ENCODE assay signal across 19 cellular contexts in genomic region chr2:18055290-18055689, GRCh38.
"Had no signal": no experiment of that assay in that cellular context is flagged by ENCODE, and none has a peak within 500 bp of the region (broad histone marks: within the 10 kb centered on the region; RNA-seq: fewer than 3 reads in every experiment).

No MANE protein-coding gene starts in this region.

- H3K27ac ChIP-seq: colonic mucosa, esophagus muscularis mucosa, lower lobe of right lung, neutrophil, parathyroid adenoma, right lobe of liver, thoracic aorta, tibial nerve, upper lobe of right lung, uterus had no signal

- DNase-seq: colonic mucosa; effector CD8-positive, alpha-beta T cell; endodermal cell; hypothalamus; left ventricle myocardium superior; lower lobe of right lung; natural killer cell; right lobe of liver; small intestine; stimulated activated CD4-positive, alpha-beta T cell treated with anti-CD3 and anti-CD28 coated beads, Interleukin-15, amount 100 ng/mL, for 24 hours; stimulated activated CD4-positive, alpha-beta T cell treated with anti-CD3 and anti-CD28 coated beads, Interleukin-2, amount 100 ng/mL, for 48 hours; stimulated activated naive B cell treated with anti-CD40 and anti-IgM and Interleukin-4, amounts not matched to agents 10 μg/mL and 1 μg/mL and 100 μg/mL, for 72 hours; upper lobe of right lung; uterus had no signal

- H3K4me3 ChIP-seq: colonic mucosa, esophagus muscularis mucosa, lower lobe of right lung, right lobe of liver, thoracic aorta, tibial nerve, upper lobe of right lung, uterus had no signal

- ATAC-seq: left ventricle myocardium superior; lower lobe of right lung; natural killer cell; right lobe of liver; stimulated activated naive B cell treated with anti-CD40 and anti-IgM and Interleukin-4, amounts not matched to agents 10 μg/mL and 1 μg/mL and 100 μg/mL, for 72 hours; upper lobe of right lung had no signal
